In the genomic region with DNA sequence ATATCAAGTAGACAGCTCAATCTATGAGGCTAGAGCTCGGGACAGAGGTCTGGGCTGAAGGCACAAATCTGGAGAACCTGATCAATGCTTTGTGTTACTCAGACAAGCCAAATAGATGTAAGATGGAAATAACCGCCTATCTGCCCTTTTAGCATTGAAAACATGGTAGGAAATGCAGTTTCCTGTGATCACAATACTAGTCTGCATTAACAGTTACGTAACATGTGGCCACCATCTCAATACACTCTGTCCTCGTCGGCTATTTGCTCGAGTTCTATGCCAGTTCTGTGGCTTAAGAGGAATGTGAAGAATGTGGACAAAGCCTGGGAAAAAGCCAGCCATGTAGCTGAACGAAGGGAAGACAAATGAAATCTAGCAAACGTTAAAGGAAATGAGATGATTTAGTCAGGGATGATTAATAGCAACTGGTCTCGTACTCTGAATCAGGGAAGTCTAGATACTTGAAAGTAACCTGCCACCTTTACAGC, we compare ENCODE assay signal across 9 cellular contexts.
A peak's percentile ranks its signal among the peaks of the same experiment; 100 is the strongest.
DNase-seq lines count a peak whose midpoint lies in the region; ATAC-seq and TF ChIP-seq lines count a peak whose summit lies in the region.
"Had no signal": no experiment of that assay in that cellular context is flagged by ENCODE, and none has a peak within 500 bp of the region (broad histone marks: within the 10 kb centered on the region; RNA-seq: fewer than 3 reads in every experiment).

No MANE protein-coding gene starts in this region.

- no peaks in the 10 kb centered on the region for H4K20me1 ChIP-seq in PC-9 (ENCODE audit: insufficient read depth)

- DNase-seq in Caki2 (ENCODE audit: low read depth) (peak; percentile 99), PC-9 (peak; percentile 76 to 98), fibroblast of peridontal ligament (ENCODE audit: extremely low read depth) (peak; percentile 99), ovary (peak in 3 of 5 donors; percentile 56 to 73 (median 72)), WERI-Rb-1 (no peak), T-helper 17 cell (no peak), Kasumi-1 (lab: John Stamatoyannopoulos, UW) (no peak)
- DNase-seq: naive B cell had no signal

- H3K4me2 ChIP-seq in PC-9: peak overlapping the region; percentile 67

- H3K9me3 ChIP-seq in PC-9 (ENCODE audit: insufficient read depth, low read depth): no peaks in the 10 kb centered on the region
- no peaks in the 10 kb centered on the region for H3K9me3 ChIP-seq in ovary
- H3K9me3 ChIP-seq in WERI-Rb-1 (ENCODE audit: severe bottlenecking): no peaks in the 10 kb centered on the region
- H3K9me3 ChIP-seq in T-helper 17 cell (ENCODE audit: control insufficient read depth, low read length, poor library complexity, severe bottlenecking): no peaks in the 10 kb centered on the region

- ATAC-seq in T-helper 17 cell (no peak), HG03460 (IDR thresholded peaks at IDR 0.05; ENCODE audit: unreplicated experiment) (no peak)

- H2AFZ ChIP-seq in PC-9: no peak overlapping the region

- CTCF ChIA-PET in PC-9 (lab: Charles Lee): no interaction called here

- H3K4me1 ChIP-seq in PC-9 (replicated peaks; ENCODE audit: insufficient read depth): peaks cover 39% of the 10 kb centered on the region
- H3K4me1 ChIP-seq in ovary (ENCODE audit: insufficient read depth): peaks cover 6% of the 10 kb centered on the region

- H3K27ac Mint-ChIP-seq in T-helper 17 cell: no peak overlapping the region

- H3K4me1 Mint-ChIP-seq in T-helper 17 cell: no peaks in the 10 kb centered on the region
- H3K4me1 Mint-ChIP-seq: naive B cell had no signal

- H3F3A ChIP-seq in PC-9 (ENCODE audit: insufficient read depth, low read depth): peaks cover 28% of the 10 kb centered on the region

- no peaks in the 10 kb centered on the region for H3K36me3 ChIP-seq in PC-9 (ENCODE audit: low read depth)
- H3K36me3 ChIP-seq in ovary: no peaks in the 10 kb centered on the region
- no peaks in the 10 kb centered on the region for H3K36me3 ChIP-seq in WERI-Rb-1

- peak; percentile 59 for TF ChIP-seq EP300 in ovary (IDR thresholded peaks at IDR 0.05)

- H3K9me2 ChIP-seq in PC-9 (ENCODE audit: insufficient read depth): no peaks in the 10 kb centered on the region

- peaks cover 17% of the 10 kb centered on the region for H3K27me3 Mint-ChIP-seq in T-helper 17 cell

- WGBS in ovary, 3 donors: 5 to 6% (median 6%) methylated on average over 9 of the region's 9 CpGs

- no peak for TF ChIP-seq POLR2A in ovary (IDR thresholded peaks at IDR 0.05)

- no TSS peak for BruUV-seq in PC-9 (replicated peaks; lab: Mats Ljungman, UMichigan)

- in situ Hi-C loops in Caki2 (cut with HindIII; ENCODE audit: low pct_unique_long_range_greater_than_20kb, low sequenced_read_pairs): no loop called here

- TF ChIP-seq CTCF in PC-9 (conservative IDR thresholded peaks at IDR 0.05): no peak
- TF ChIP-seq CTCF in ovary (IDR thresholded peaks at IDR 0.05): no peak
- no peak for TF ChIP-seq CTCF in WERI-Rb-1 (IDR thresholded peaks at IDR 0.05; ENCODE audit: low read depth, low read length)

- POLR2A ChIA-PET in PC-9 (lab: Charles Lee; ENCODE audit: unreplicated experiment): interaction anchor here (0.6 to 1.2 kb wide), 2 partner anchors 11 to 13 kb away, joined by 3 to 4 read pairs; no protein-coding TSS in a partner anchor

- peak overlapping the region; percentile 99 for H3K27ac ChIP-seq in PC-9
- peak overlapping the region in 1 of 2 donors; percentile 21 for H3K27ac ChIP-seq in ovary
- H3K27ac ChIP-seq in WERI-Rb-1: no peak overlapping the region

- H3K4me3 ChIP-seq in PC-9 (no peak overlapping the region), ovary (no peak overlapping the region), WERI-Rb-1 (ENCODE audit: low read depth, low read length) (no peak overlapping the region)

- H3K36me3 Mint-ChIP-seq in T-helper 17 cell (ENCODE audit: low read depth): peaks cover 5% of the 10 kb centered on the region
- H3K36me3 Mint-ChIP-seq: naive B cell had no signal

- no peaks in the 10 kb centered on the region for H3K79me2 ChIP-seq in PC-9 (ENCODE audit: low read depth)

- intact Hi-C loops in PC-9 (cut with micrococcal nuclease; ENCODE audit: unreplicated experiment): loop anchor here (1.0 to 2.0 kb wide), 2 partner anchors 15 to 60 kb away; no protein-coding TSS in a partner anchor
- intact Hi-C loops in ovary (cut with DNase I): no loop called here

- H3K4me3 Mint-ChIP-seq in T-helper 17 cell: no peak overlapping the region

- H3K27me3 ChIP-seq in PC-9 (ENCODE audit: insufficient read depth, low read depth): no peaks in the 10 kb centered on the region
- no peaks in the 10 kb centered on the region for H3K27me3 ChIP-seq in ovary
- no peaks in the 10 kb centered on the region for H3K27me3 ChIP-seq in WERI-Rb-1 (ENCODE audit: insufficient read depth, low read depth, severe bottlenecking)

Comparison
In these comparisons a context has a peak if more than half of its experiments do, and no peak if none do; other contexts are left out.
1. DNase-seq: peak in Caki2 (single experiment), PC-9 (2 of 2), fibroblast of peridontal ligament (single experiment) and ovary (3 of 5); none in WERI-Rb-1 (single experiment), T-helper 17 cell (0 of 3) and Kasumi-1 (0 of 2).